ENCODE assay signal across 17 cellular contexts in genomic region chr9:112570731-112571167, GRCh38.
DNase-seq lines count a peak whose midpoint lies in the region; ATAC-seq, FAIRE-seq and TF ChIP-seq lines count a peak whose summit lies in the region.
"Had no signal": no experiment of that assay in that cellular context is flagged by ENCODE, and none has a peak within 500 bp of the region (broad histone marks: within the 10 kb centered on the region; RNA-seq: fewer than 3 reads in every experiment).

No MANE protein-coding gene starts in this region.

- H3K27me3 ChIP-seq in H7 (ENCODE audit: control insufficient read depth, insufficient read depth, low read length), result no peaks in the 10 kb centered on the region
- H3K27me3 ChIP-seq: vagina had no signal

- peak overlapping the region; percentile 10 for H3K4me3 Mint-ChIP-seq in progenitor cell of endocrine pancreas (ENCODE audit: low read depth)
- no peak overlapping the region for H3K4me3 Mint-ChIP-seq in activated CD8-positive, alpha-beta T cell treated with anti-CD3 and anti-CD28 coated beads for 36 hours

- TF ChIP-seq CTCF in progenitor cell of endocrine pancreas (IDR thresholded peaks at IDR 0.05; ENCODE audit: unreplicated experiment), result no peak
- no peak for TF ChIP-seq CTCF in activated CD8-positive, alpha-beta T cell treated with anti-CD3 and anti-CD28 coated beads for 36 hours (IDR thresholded peaks at IDR 0.05)

- no peaks in the 10 kb centered on the region for H3K9me3 Mint-ChIP-seq in progenitor cell of endocrine pancreas (ENCODE audit: low read depth)
- no peaks in the 10 kb centered on the region for H3K9me3 Mint-ChIP-seq in activated CD8-positive, alpha-beta T cell treated with anti-CD3 and anti-CD28 coated beads for 36 hours
- H3K9me3 Mint-ChIP-seq: activated T-helper 2 cell treated with anti-CD3 and anti-CD28 coated beads, Interferon-gamma antibody, Interleukin-2, Interleukin-4, amounts not matched to agents 10 μg/mL and 5 μg/mL and 100 μg/mL, durations not matched to agents 14 hours and 24 hours and 36 hours had no signal

- DNase-seq in C1 segment of cervical spinal cord (lab: John Stamatoyannopoulos, UW) (peak in 12 of 14 donors; percentile 4 to 69 (median 50)), astrocyte of the hippocampus (ENCODE audit: low read depth, low spot score) (peak; percentile 29), progenitor cell of endocrine pancreas (ENCODE audit: low spot score, unreplicated experiment) (no peak), EL (no peak), H7 (no peak)
- no peak for DNase-seq in activated CD8-positive, alpha-beta T cell treated with anti-CD3 and anti-CD28 coated beads for 36 hours
- DNase-seq: activated CD4-positive, alpha-beta T cell treated with anti-CD3 and anti-CD28 coated beads, Interleukin-2, amount 50 U/mL, for 48 hours; NCI-H2107; SHP77 treated with DMSO at 0.1 percent for 48 hours; stimulated activated CD4-positive, alpha-beta T cell treated with anti-CD3 and anti-CD28 coated beads, Interleukin-4, amount 100 ng/mL, for 4 hours had no signal

- peaks cover 6% of the 10 kb centered on the region for H3K36me3 ChIP-seq in H7 (replicated peaks; ENCODE audit: control insufficient read depth, insufficient read depth, low read length)

- intact Hi-C loops in activated CD8-positive, alpha-beta T cell treated with anti-CD3 and anti-CD28 coated beads for 36 hours (cut with micrococcal nuclease), result no loop called here

- CTCF ChIA-PET in activated CD8-positive, alpha-beta T cell treated with anti-CD3 and anti-CD28 coated beads for 36 hours (lab: Charles Lee), result interaction anchor here (1.1 kb wide), 1 partner anchor 16 kb away, joined by 3 read pairs; no protein-coding TSS in a partner anchor

- ATAC-seq in activated CD8-positive, alpha-beta T cell treated with anti-CD3 and anti-CD28 coated beads for 36 hours, result no peak
- no peak for ATAC-seq in HG03442 (IDR thresholded peaks at IDR 0.05; ENCODE audit: unreplicated experiment)

- no peak overlapping the region for H3K4me3 ChIP-seq in H7 (ENCODE audit: insufficient read depth, low read depth, low read length)
- H3K4me3 ChIP-seq: vagina had no signal

- peaks cover 14% of the 10 kb centered on the region for H3K36me3 Mint-ChIP-seq in progenitor cell of endocrine pancreas (ENCODE audit: insufficient read depth)
- H3K36me3 Mint-ChIP-seq in activated CD8-positive, alpha-beta T cell treated with anti-CD3 and anti-CD28 coated beads for 36 hours (ENCODE audit: low read depth), result peaks cover 13% of the 10 kb centered on the region

- POLR2A ChIA-PET in activated CD8-positive, alpha-beta T cell treated with anti-CD3 and anti-CD28 coated beads for 36 hours (lab: Charles Lee), result no interaction called here

- H3K27ac Mint-ChIP-seq in progenitor cell of endocrine pancreas, result peak overlapping the region; percentile 26
- no peak overlapping the region for H3K27ac Mint-ChIP-seq in activated CD8-positive, alpha-beta T cell treated with anti-CD3 and anti-CD28 coated beads for 36 hours
- H3K27ac Mint-ChIP-seq: activated T-helper 2 cell treated with anti-CD3 and anti-CD28 coated beads, Interferon-gamma antibody, Interleukin-2, Interleukin-4, amounts not matched to agents 10 μg/mL and 5 μg/mL and 100 μg/mL, durations not matched to agents 14 hours and 24 hours and 36 hours had no signal

- peaks cover 29% of the 10 kb centered on the region for H3K4me1 Mint-ChIP-seq in progenitor cell of endocrine pancreas (ENCODE audit: low read depth)
- H3K4me1 Mint-ChIP-seq in activated CD8-positive, alpha-beta T cell treated with anti-CD3 and anti-CD28 coated beads for 36 hours (ENCODE audit: low read depth), result peaks cover 3% of the 10 kb centered on the region

- FAIRE-seq in islet of Langerhans (lab: Jason Lieb, UNC), result peak; percentile 65
- FAIRE-seq: astrocyte, GM18507, HTR-8/SVneo had no signal

- H3K27me3 Mint-ChIP-seq in progenitor cell of endocrine pancreas, result no peaks in the 10 kb centered on the region
- H3K27me3 Mint-ChIP-seq in activated CD8-positive, alpha-beta T cell treated with anti-CD3 and anti-CD28 coated beads for 36 hours, result no peaks in the 10 kb centered on the region

Comparison
In these comparisons a context has a peak if more than half of its experiments do, and no peak if none do; other contexts are left out.
1. DNase-seq: peak in C1 segment of cervical spinal cord (12 of 14) and astrocyte of the hippocampus (single experiment); none in progenitor cell of endocrine pancreas (single experiment), activated CD8-positive, alpha-beta T cell treated with anti-CD3 and anti-CD28 coated beads for 36 hours (single experiment), EL (single experiment) and H7 (single experiment).